In the genomic region with DNA sequence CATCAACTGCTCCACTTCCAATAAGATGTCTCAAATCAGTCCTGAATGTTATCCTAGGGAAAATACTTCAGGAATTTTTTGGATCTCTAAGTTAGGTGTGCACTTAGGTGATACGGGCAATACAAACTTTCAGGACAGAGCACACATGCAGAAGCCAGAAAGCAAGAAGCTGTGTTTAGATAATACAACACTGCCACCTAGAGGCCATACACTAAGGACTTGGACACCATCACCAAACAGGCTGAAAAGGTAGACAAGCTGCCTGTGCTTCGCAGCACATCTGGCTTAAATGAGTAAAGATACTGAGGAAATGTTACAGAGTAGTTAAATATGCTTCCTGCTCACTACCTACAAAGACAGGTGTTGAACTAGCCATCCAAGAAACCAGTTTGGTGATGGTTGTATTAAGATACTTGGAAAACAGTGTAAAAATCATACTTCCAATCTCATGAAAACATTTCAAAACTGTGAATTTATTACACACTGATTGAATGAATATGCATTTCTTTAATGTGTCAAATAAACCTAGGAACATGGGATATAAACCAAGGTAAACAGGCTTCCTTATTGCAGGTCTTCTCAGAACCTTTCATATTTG, we compare ENCODE assay signal across 8 cellular contexts. TPM values are rescaled to one million over a fixed set of nuclear protein-coding genes. Genes with fewer than 3 reads are reported as not detected.
DNase-seq lines count a peak whose midpoint lies in the region; ATAC-seq and TF ChIP-seq lines count a peak whose summit lies in the region.

No MANE protein-coding gene starts in this region.

- peaks cover under 1% of the 10 kb centered on the region for H3K4me1 Mint-ChIP-seq in T-helper 2 cell treated with Interferon-gamma antibody and Interleukin-4, amounts not matched to agents 5 μg/mL and 100 μg/mL, for 36 hours (ENCODE audit: low read depth)

- peak; percentile 72 to 96 (median 88) for TF ChIP-seq CTCF in dorsolateral prefrontal cortex (IDR thresholded peaks at IDR 0.05 in 54 of 56, conservative IDR thresholded peaks at IDR 0.05 in 2 of 56; ENCODE audit: low read depth in 1 of 56, partially characterized antibody in 56 of 56)
- TF ChIP-seq CTCF in lung (IDR thresholded peaks at IDR 0.05; ENCODE audit: control extremely low read depth, extremely low read depth): peak; percentile 74
- TF ChIP-seq CTCF in tibial nerve (IDR thresholded peaks at IDR 0.05): peak; percentile 59 to 79 (median 71)

- in situ Hi-C loops in HAP-1 (cut with MboI; ENCODE audit: low sequenced_read_pairs): no loop called here

- no peak for ATAC-seq in lung (ENCODE audit: insufficient read depth, low FRiP score)

- H3K27ac Mint-ChIP-seq in T-helper 2 cell treated with Interferon-gamma antibody and Interleukin-4, amounts not matched to agents 5 μg/mL and 100 μg/mL, for 36 hours: no peak overlapping the region

- peaks cover 23% of the 10 kb centered on the region for H3K27me3 Mint-ChIP-seq in T-helper 2 cell treated with Interferon-gamma antibody and Interleukin-4, amounts not matched to agents 5 μg/mL and 100 μg/mL, for 36 hours (ENCODE audit: low read depth)

- H3K9me3 ChIP-seq in HAP-1 (no peaks in the 10 kb centered on the region), lung (ENCODE audit: control insufficient read depth in 2 of 2, insufficient read depth in 1 of 2, low read length in 1 of 2) (no peaks in the 10 kb centered on the region), tibial nerve (no peaks in the 10 kb centered on the region)

- DNase-seq in DMS 273 treated with DMSO at 0.1 percent for 48 hours (lab: John Stamatoyannopoulos, UW) (peak; percentile 100), HAP-1 (ENCODE audit: low spot score in 2 of 2) (peak; percentile 75 to 85), NCI-H2107 (lab: John Stamatoyannopoulos, UW) (peak; percentile 100), dorsolateral prefrontal cortex (peak in 2 of 10 donors; percentile 41 to 51), lung (ENCODE audit: low spot score) (no peak), tibial nerve (ENCODE audit: low spot score in 2 of 2) (peak in 1 of 2 donors; percentile 81), occipital lobe (lab: John Stamatoyannopoulos, UW) (no peak)
- DNase-seq in T-helper 2 cell treated with Interferon-gamma antibody and Interleukin-4, amounts not matched to agents 5 μg/mL and 100 μg/mL, for 36 hours (ENCODE audit: low spot score): peak; percentile 35

- peaks cover 11% of the 10 kb centered on the region for H3K36me3 ChIP-seq in HAP-1 (replicated peaks)
- H3K36me3 ChIP-seq in lung (ENCODE audit: control insufficient read depth in 2 of 2, insufficient read depth in 2 of 2, low read length in 2 of 2): peaks cover 11 to 21% of the 10 kb centered on the region in 2 donors
- H3K36me3 ChIP-seq in tibial nerve: peaks cover 0 to 27% (median 2%) of the 10 kb centered on the region in 3 donors

- no peak overlapping the region for H3K4me3 Mint-ChIP-seq in T-helper 2 cell treated with Interferon-gamma antibody and Interleukin-4, amounts not matched to agents 5 μg/mL and 100 μg/mL, for 36 hours

- H3K36me3 Mint-ChIP-seq in T-helper 2 cell treated with Interferon-gamma antibody and Interleukin-4, amounts not matched to agents 5 μg/mL and 100 μg/mL, for 36 hours (ENCODE audit: low read depth): peaks cover 12% of the 10 kb centered on the region

- H3K4me3 ChIP-seq in HAP-1 (no peak overlapping the region), dorsolateral prefrontal cortex (no peak overlapping the region), lung (no peak overlapping the region), tibial nerve (no peak overlapping the region)

- TF ChIP-seq EP300 in tibial nerve (IDR thresholded peaks at IDR 0.05): no peak

- no peak for TF ChIP-seq POLR2A in tibial nerve (IDR thresholded peaks at IDR 0.05)

- intact Hi-C loops in dorsolateral prefrontal cortex (cut with DNase I): loop anchor here in 1 of 2 donors (5.0 to 10.0 kb wide), 2 partner anchors 808 to 841 kb away; partner anchors contain the start of gene SF3A3

- H3K27ac ChIP-seq in dorsolateral prefrontal cortex (no peak overlapping the region), lung (ENCODE audit: low read depth in 1 of 2, low read length in 1 of 2) (no peak overlapping the region), tibial nerve (no peak overlapping the region)

- WGBS in lung, 2 donors: 12 to 16% methylated on average over 2 of the region's 2 CpGs
- 6 to 11% methylated on average over 2 of the region's 2 CpGs for WGBS in tibial nerve, 2 donors

- H3K27me3 ChIP-seq in HAP-1 (ENCODE audit: low read depth) (peaks cover 3% of the 10 kb centered on the region; the same call in 1 of the 2 replicates), dorsolateral prefrontal cortex (peaks cover 0 to 6% (median 0%) of the 10 kb centered on the region in 45 donors), lung (ENCODE audit: control insufficient read depth, insufficient read depth) (no peaks in the 10 kb centered on the region), tibial nerve (no peaks in the 10 kb centered on the region)

- no peaks in the 10 kb centered on the region for H3K9me3 Mint-ChIP-seq in T-helper 2 cell treated with Interferon-gamma antibody and Interleukin-4, amounts not matched to agents 5 μg/mL and 100 μg/mL, for 36 hours

- H3K4me1 ChIP-seq in HAP-1: peaks cover 14% of the 10 kb centered on the region
- no peaks in the 10 kb centered on the region for H3K4me1 ChIP-seq in lung (ENCODE audit: control insufficient read depth in 2 of 2, insufficient read depth in 2 of 2, low read length in 2 of 2)
- peaks cover 0 to 19% (median 0%) of the 10 kb centered on the region in 4 donors for H3K4me1 ChIP-seq in tibial nerve

RNA-seq across cellular contexts. Expression of gene RRAGC, which starts 24.2 kb away (rescaled TPM):
- total RNA-seq in dorsolateral prefrontal cortex (10 to 100 TPM; 18.0 to 36.1 (median 25.7) TPM), lung (10 to 100 TPM; 28.1 to 32.1 TPM), tibial nerve (10 to 100 TPM; 14.2 to 20.0 (median 17.5) TPM), occipital lobe (19.0 TPM)
- 10 to 100 TPM; 13.0 to 25.8 TPM for polyA plus RNA-seq in lung

RNA-seq across cellular contexts. Expression of gene MYCBP, which starts 37.8 kb away (rescaled TPM):
- total RNA-seq in dorsolateral prefrontal cortex (10 to 100 TPM in 1 of 120 experiments, 1 to 10 TPM in 115, under 1 TPM in 4; 0.83 to 11.2 (median 2.3) TPM), lung (10 to 100 TPM; 12.8 to 26.6 TPM), tibial nerve (10 to 100 TPM in 3 of 4 donors, 1 to 10 TPM in 1; 5.5 to 10.9 (median 10.3) TPM), occipital lobe (2.2 TPM)
- polyA plus RNA-seq in lung: 10 to 100 TPM; 11.2 to 15.1 TPM

RNA-seq across cellular contexts. Expression of gene GJA9, which starts 46.1 kb away (rescaled TPM):
- total RNA-seq in dorsolateral prefrontal cortex (under 1 TPM in 45 of 120 experiments, not detected in 75; 0.22 to 0.96 (median 0.38) TPM), lung (not detected), tibial nerve (not detected), occipital lobe (not detected)
- polyA plus RNA-seq in lung: under 1 TPM; 0.04 to 0.05 TPM

Comparison
In these comparisons a context has a peak if more than half of its experiments do, and no peak if none do; other contexts are left out.
1. DNase-seq: peak in DMS 273 treated with DMSO at 0.1 percent for 48 hours (single experiment), HAP-1 (2 of 2), NCI-H2107 (single experiment) and T-helper 2 cell treated with Interferon-gamma antibody and Interleukin-4, amounts not matched to agents 5 μg/mL and 100 μg/mL, for 36 hours (single experiment); none in lung (single experiment) and occipital lobe (single experiment).
2. Peak in every context shown above with its lines, with median percentiles within 50 percentile points of each other: CTCF ChIP-seq.